8 cellular contexts compared by ENCODE assay signal in genomic region chr1:15886613-15887167, GRCh38. TPM values are rescaled to one million over a fixed set of nuclear protein-coding genes. Genes with fewer than 3 reads are reported as not detected.
DNase-seq lines count a peak whose midpoint lies in the region; ATAC-seq and TF ChIP-seq lines count a peak whose summit lies in the region.

No MANE protein-coding gene starts in this region.

- H3K27ac ChIP-seq in iPS-18a (ENCODE audit: low read length), result no peak overlapping the region
- peak overlapping the region; percentile 56 for H3K27ac ChIP-seq in smooth muscle cell (ENCODE audit: low read depth)

- peaks cover 93% of the 10 kb centered on the region for H3K79me2 ChIP-seq in smooth muscle cell (ENCODE audit: low read depth)

- TF ChIP-seq POLR2A in lower leg skin (IDR thresholded peaks at IDR 0.05), result no peak

- TF ChIP-seq CTCF in activated CD8-positive, alpha-beta T cell treated with anti-CD3 and anti-CD28 coated beads for 36 hours (IDR thresholded peaks at IDR 0.05), result no peak
- no peak for TF ChIP-seq CTCF in smooth muscle cell (IDR thresholded peaks at IDR 0.05; ENCODE audit: borderline replicate concordance, insufficient read depth, poor library complexity, severe bottlenecking)
- no peak for TF ChIP-seq CTCF in lower leg skin (IDR thresholded peaks at IDR 0.05)

- H2AFZ ChIP-seq in smooth muscle cell (ENCODE audit: low read depth), result peak overlapping the region; percentile 22

- H3K36me3 Mint-ChIP-seq in activated CD8-positive, alpha-beta T cell treated with anti-CD3 and anti-CD28 coated beads for 36 hours (ENCODE audit: low read depth), result peaks cover 31% of the 10 kb centered on the region
- H3K36me3 Mint-ChIP-seq in activated T-helper 17 cell treated with anti-CD3 and anti-CD28 coated beads, Interleukin-2, amount 50 U/mL, for 72 hours (ENCODE audit: low read depth), result peaks cover 76% of the 10 kb centered on the region

- WGBS in smooth muscle cell (ENCODE audit: low lambda C conversion rate), result 66% methylated on average over 4 of the region's 4 CpGs
- WGBS in lower leg skin, 2 donors, result 15 to 20% methylated on average over 4 of the region's 4 CpGs

- peaks cover 54% of the 10 kb centered on the region for H3K4me1 Mint-ChIP-seq in activated CD8-positive, alpha-beta T cell treated with anti-CD3 and anti-CD28 coated beads for 36 hours (ENCODE audit: low read depth)
- H3K4me1 Mint-ChIP-seq in activated T-helper 17 cell treated with anti-CD3 and anti-CD28 coated beads, Interleukin-2, amount 50 U/mL, for 72 hours, result peaks cover 16% of the 10 kb centered on the region

- H3K36me3 ChIP-seq in iPS-18a (ENCODE audit: control insufficient read depth, low read depth, low read length) (no peaks in the 10 kb centered on the region), smooth muscle cell (ENCODE audit: low read depth) (no peaks in the 10 kb centered on the region)

- peak overlapping the region; percentile 83 for H3K4me2 ChIP-seq in smooth muscle cell

- peaks cover 42% of the 10 kb centered on the region for H4K20me1 ChIP-seq in smooth muscle cell (ENCODE audit: low read depth)

- H3K9me3 ChIP-seq in iPS-18a (ENCODE audit: control insufficient read depth, low read depth, low read length) (no peaks in the 10 kb centered on the region), smooth muscle cell (replicated peaks; ENCODE audit: low read depth) (no peaks in the 10 kb centered on the region)

- DNase-seq in activated CD8-positive, alpha-beta T cell treated with anti-CD3 and anti-CD28 coated beads for 36 hours, result no peak
- DNase-seq in smooth muscle cell (lab: John Stamatoyannopoulos, UW; ENCODE audit: unreplicated experiment), result no peak
- DNase-seq in GM19240 (ENCODE audit: insufficient read length, low spot score), result no peak
- DNase-seq in lower leg skin (ENCODE audit: low spot score in 2 of 2), result no peak

- no peak overlapping the region for H3K4me3 Mint-ChIP-seq in activated CD8-positive, alpha-beta T cell treated with anti-CD3 and anti-CD28 coated beads for 36 hours
- no peak overlapping the region for H3K4me3 Mint-ChIP-seq in activated T-helper 17 cell treated with anti-CD3 and anti-CD28 coated beads, Interleukin-2, amount 50 U/mL, for 72 hours

- H3K9ac ChIP-seq in iPS-18a (ENCODE audit: low read length) (no peak overlapping the region), smooth muscle cell (ENCODE audit: low read depth) (no peak overlapping the region)

- no peaks in the 10 kb centered on the region for H3K27me3 Mint-ChIP-seq in activated CD8-positive, alpha-beta T cell treated with anti-CD3 and anti-CD28 coated beads for 36 hours
- no peaks in the 10 kb centered on the region for H3K27me3 Mint-ChIP-seq in activated T-helper 17 cell treated with anti-CD3 and anti-CD28 coated beads, Interleukin-2, amount 50 U/mL, for 72 hours

- H3K27ac Mint-ChIP-seq in activated CD8-positive, alpha-beta T cell treated with anti-CD3 and anti-CD28 coated beads for 36 hours, result peak overlapping the region; percentile 20
- no peak overlapping the region for H3K27ac Mint-ChIP-seq in activated T-helper 17 cell treated with anti-CD3 and anti-CD28 coated beads, Interleukin-2, amount 50 U/mL, for 72 hours

- H3K4me3 ChIP-seq in iPS-18a (ENCODE audit: low read length) (peak overlapping the region; percentile 2), smooth muscle cell (peak overlapping the region; percentile 52), lower leg skin (ENCODE audit: low read depth, poor library complexity, severe bottlenecking) (no peak overlapping the region)

- CTCF ChIA-PET in activated CD8-positive, alpha-beta T cell treated with anti-CD3 and anti-CD28 coated beads for 36 hours (lab: Charles Lee), result interaction anchor here (0.8 kb wide), 1 partner anchor 192 kb away, joined by 3 read pairs; no protein-coding TSS in a partner anchor

- H3K9me3 Mint-ChIP-seq in activated CD8-positive, alpha-beta T cell treated with anti-CD3 and anti-CD28 coated beads for 36 hours, result no peaks in the 10 kb centered on the region
- H3K9me3 Mint-ChIP-seq in activated T-helper 17 cell treated with anti-CD3 and anti-CD28 coated beads, Interleukin-2, amount 50 U/mL, for 72 hours, result no peaks in the 10 kb centered on the region

- no peaks in the 10 kb centered on the region for H3K27me3 ChIP-seq in iPS-18a (ENCODE audit: control insufficient read depth, insufficient read depth, low read length)
- H3K27me3 ChIP-seq in smooth muscle cell (ENCODE audit: low read depth), result no peaks in the 10 kb centered on the region

- ATAC-seq in GM21786 (IDR thresholded peaks at IDR 0.05; ENCODE audit: unreplicated experiment) (peak; percentile 7), GM18520 (IDR thresholded peaks at IDR 0.05; ENCODE audit: unreplicated experiment) (no peak)
- ATAC-seq in activated CD8-positive, alpha-beta T cell treated with anti-CD3 and anti-CD28 coated beads for 36 hours, result no peak
- no peak for ATAC-seq in activated T-helper 17 cell treated with anti-CD3 and anti-CD28 coated beads, Interleukin-2, amount 50 U/mL, for 72 hours (replicated peaks)

- H3K4me1 ChIP-seq in iPS-18a (ENCODE audit: control insufficient read depth, low read depth, low read length) (peaks cover 15% of the 10 kb centered on the region), smooth muscle cell (ENCODE audit: low read depth) (peaks cover 20% of the 10 kb centered on the region)

- H3F3A ChIP-seq in smooth muscle cell (ENCODE audit: low read depth), result peaks cover 15% of the 10 kb centered on the region

- POLR2A ChIA-PET in activated CD8-positive, alpha-beta T cell treated with anti-CD3 and anti-CD28 coated beads for 36 hours (lab: Charles Lee), result interaction anchor here (1.1 kb wide), 1 partner anchor 53 kb away, joined by 5 read pairs; no protein-coding TSS in a partner anchor

- intact Hi-C loops in activated CD8-positive, alpha-beta T cell treated with anti-CD3 and anti-CD28 coated beads for 36 hours (cut with micrococcal nuclease), result no loop called here
- intact Hi-C loops in lower leg skin (cut with DNase I; ENCODE audit: low total_unique reads), result no loop called here

RNA-seq across cellular contexts. Expression of gene SPEN, which starts 39.2 kb away (rescaled TPM):
- total RNA-seq in activated CD8-positive, alpha-beta T cell treated with anti-CD3 and anti-CD28 coated beads for 36 hours, result 10 to 100 TPM; 59.8 to 60.3 TPM
- total RNA-seq in smooth muscle cell (24.9 and 28.7 TPM in 2 replicates), lower leg skin (10 to 100 TPM; 41.4 to 63.6 (median 42.9) TPM)
- polyA plus RNA-seq in smooth muscle cell, result 10.6 and 20.0 TPM in 2 replicates
- total RNA-seq in activated T-helper 17 cell treated with anti-CD3 and anti-CD28 coated beads, Interleukin-2, amount 50 U/mL, for 72 hours, result 10 to 100 TPM; 48.9 to 66.7 TPM
